In the genomic region with DNA sequence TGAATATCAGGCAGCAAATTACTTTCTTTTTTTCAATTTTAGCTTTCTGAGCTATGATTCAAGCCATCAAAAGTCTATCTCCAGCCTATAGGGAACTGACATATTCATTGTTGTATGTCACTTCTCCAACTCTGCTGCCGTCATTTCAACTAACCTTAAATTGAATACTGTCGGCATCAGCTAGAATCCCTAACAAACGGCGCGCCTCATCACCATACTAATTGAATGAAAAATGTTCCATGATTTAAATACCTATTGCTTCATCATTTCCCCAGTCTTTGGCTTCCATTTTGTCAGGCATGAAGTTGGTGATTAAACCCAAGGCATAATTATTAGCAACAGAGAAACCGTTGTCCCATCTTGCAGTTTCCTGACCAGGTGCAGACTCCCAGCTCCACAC, we compare ENCODE assay signal across 31 cellular contexts.
"Had no signal": no experiment of that assay in that cellular context is flagged by ENCODE, and none has a peak within 500 bp of the region (broad histone marks: within the 10 kb centered on the region; RNA-seq: fewer than 3 reads in every experiment).

No MANE protein-coding gene starts in this region.

- H3K9me3 Mint-ChIP-seq: activated CD4-positive, alpha-beta memory T cell treated with anti-CD3 and anti-CD28 coated beads for 36 hours; activated CD4-positive, alpha-beta T cell treated with anti-CD3 and anti-CD28 coated beads, Interleukin-2, amount 10 ng/mL, durations not matched to agents 24 days and 14 days; activated naive CD4-positive, alpha-beta T cell treated with anti-CD3 and anti-CD28 coated beads, Interleukin-2, amount 10 ng/mL, durations not matched to agents 7 days and 5 days; activated naive CD8-positive, alpha-beta T cell treated with anti-CD3 and anti-CD28 coated beads, Interleukin-2, amount 10 ng/mL, durations not matched to agents 7 days and 5 days; activated T-cell treated with anti-CD3 and anti-CD28 coated beads, Interleukin-2, amount 50 U/mL, for 24 hours; mesothelial cell of epicardium; neural crest cell; stimulated activated memory B cell treated with anti-CD40 and anti-IgM and Interleukin-4, amounts not matched to agents 10 μg/mL and 1 μg/mL and 100 μg/mL, for 72 hours; stimulated activated naive CD8-positive, alpha-beta T cell treated with anti-CD3 and anti-CD28 coated beads, Interleukin-15, amount 100 ng/mL, for 72 hours had no signal

- H3K27me3 ChIP-seq: ascending aorta, brain microvascular endothelial cell, sigmoid colon, upper lobe of left lung, vagina had no signal

- H3K36me3 ChIP-seq: ascending aorta, brain microvascular endothelial cell, esophagus squamous epithelium, left ventricle myocardium inferior, sigmoid colon, upper lobe of left lung, vagina had no signal

- H3K27ac Mint-ChIP-seq: activated CD4-positive, alpha-beta memory T cell treated with anti-CD3 and anti-CD28 coated beads for 36 hours; activated CD4-positive, alpha-beta T cell treated with anti-CD3 and anti-CD28 coated beads, Interleukin-2, amount 10 ng/mL, durations not matched to agents 24 days and 14 days; activated naive CD4-positive, alpha-beta T cell treated with anti-CD3 and anti-CD28 coated beads, Interleukin-2, amount 10 ng/mL, durations not matched to agents 7 days and 5 days; activated naive CD8-positive, alpha-beta T cell treated with anti-CD3 and anti-CD28 coated beads, Interleukin-2, amount 10 ng/mL, durations not matched to agents 7 days and 5 days; activated T-cell treated with anti-CD3 and anti-CD28 coated beads, Interleukin-2, amount 50 U/mL, for 24 hours; mesothelial cell of epicardium; naive B cell; stimulated activated memory B cell treated with anti-CD40 and anti-IgM and Interleukin-4, amounts not matched to agents 10 μg/mL and 1 μg/mL and 100 μg/mL, for 72 hours; stimulated activated naive CD8-positive, alpha-beta T cell treated with anti-CD3 and anti-CD28 coated beads, Interleukin-15, amount 100 ng/mL, for 72 hours had no signal

- H3K36me3 Mint-ChIP-seq: activated CD4-positive, alpha-beta memory T cell treated with anti-CD3 and anti-CD28 coated beads for 36 hours; activated naive CD4-positive, alpha-beta T cell treated with anti-CD3 and anti-CD28 coated beads, Interleukin-2, amount 10 ng/mL, durations not matched to agents 7 days and 5 days; activated naive CD8-positive, alpha-beta T cell treated with anti-CD3 and anti-CD28 coated beads, Interleukin-2, amount 10 ng/mL, durations not matched to agents 7 days and 5 days; mesothelial cell of epicardium; naive B cell; stimulated activated memory B cell treated with anti-CD40 and anti-IgM and Interleukin-4, amounts not matched to agents 10 μg/mL and 1 μg/mL and 100 μg/mL, for 72 hours had no signal

- H3K79me2 ChIP-seq: parathyroid adenoma had no signal

- H3K27me3 Mint-ChIP-seq: activated CD4-positive, alpha-beta memory T cell treated with anti-CD3 and anti-CD28 coated beads for 36 hours; activated CD4-positive, alpha-beta T cell treated with anti-CD3 and anti-CD28 coated beads, Interleukin-2, amount 10 ng/mL, durations not matched to agents 24 days and 14 days; activated naive CD4-positive, alpha-beta T cell treated with anti-CD3 and anti-CD28 coated beads, Interleukin-2, amount 10 ng/mL, durations not matched to agents 7 days and 5 days; activated T-cell treated with anti-CD3 and anti-CD28 coated beads, Interleukin-2, amount 50 U/mL, for 24 hours; stimulated activated naive CD8-positive, alpha-beta T cell treated with anti-CD3 and anti-CD28 coated beads, Interleukin-15, amount 100 ng/mL, for 72 hours had no signal

- H3K9ac ChIP-seq: parathyroid adenoma had no signal

- H3K4me1 Mint-ChIP-seq: naive B cell; stimulated activated memory B cell treated with anti-CD40 and anti-IgM and Interleukin-4, amounts not matched to agents 10 μg/mL and 1 μg/mL and 100 μg/mL, for 72 hours had no signal

- H3K4me3 Mint-ChIP-seq: activated CD4-positive, alpha-beta memory T cell treated with anti-CD3 and anti-CD28 coated beads for 36 hours; activated CD4-positive, alpha-beta T cell treated with anti-CD3 and anti-CD28 coated beads, Interleukin-2, amount 10 ng/mL, durations not matched to agents 24 days and 14 days; activated naive CD4-positive, alpha-beta T cell treated with anti-CD3 and anti-CD28 coated beads, Interleukin-2, amount 10 ng/mL, durations not matched to agents 7 days and 5 days; activated naive CD8-positive, alpha-beta T cell treated with anti-CD3 and anti-CD28 coated beads, Interleukin-2, amount 10 ng/mL, durations not matched to agents 7 days and 5 days; activated T-cell treated with anti-CD3 and anti-CD28 coated beads, Interleukin-2, amount 50 U/mL, for 24 hours; mesothelial cell of epicardium; naive B cell; neural crest cell; stimulated activated memory B cell treated with anti-CD40 and anti-IgM and Interleukin-4, amounts not matched to agents 10 μg/mL and 1 μg/mL and 100 μg/mL, for 72 hours; stimulated activated naive CD8-positive, alpha-beta T cell treated with anti-CD3 and anti-CD28 coated beads, Interleukin-15, amount 100 ng/mL, for 72 hours had no signal

- H3K9me3 ChIP-seq: ascending aorta, esophagus squamous epithelium, left ventricle myocardium inferior, psoas muscle, sigmoid colon, upper lobe of left lung, vagina had no signal

- DNase-seq: activated CD4-positive, alpha-beta memory T cell treated with anti-CD3 and anti-CD28 coated beads for 36 hours; activated CD4-positive, alpha-beta T cell treated with anti-CD3 and anti-CD28 coated beads, Interleukin-2, amount 10 ng/mL, durations not matched to agents 24 days and 14 days; activated CD4-positive, CD25-positive, alpha-beta regulatory T cell treated with anti-CD3 and anti-CD28 coated beads, Interleukin-2, amount 50 U/mL, for 72 hours; activated CD8-positive, alpha-beta memory T cell treated with anti-CD3 and anti-CD28 coated beads, Interleukin-2, amount 50 U/mL, for 48 hours; activated gamma-delta T cell; activated naive CD4-positive, alpha-beta T cell treated with anti-CD3 and anti-CD28 coated beads, Interleukin-2, amount 10 ng/mL, durations not matched to agents 7 days and 5 days; activated naive CD8-positive, alpha-beta T cell treated with anti-CD3 and anti-CD28 coated beads, Interleukin-2, amount 10 ng/mL, durations not matched to agents 7 days and 5 days; activated T-cell treated with anti-CD3 and anti-CD28 coated beads, Interleukin-2, amount 50 U/mL, for 24 hours; brain microvascular endothelial cell; caudate nucleus; cortex of kidney; esophagus squamous epithelium; foreskin melanocyte; islet precursor cell; left ventricle myocardium inferior; naive B cell; occipital lobe; psoas muscle; sigmoid colon; small intestine; stimulated activated CD4-positive, alpha-beta T cell treated with anti-CD3 and anti-CD28 coated beads, Interleukin-4, amount 100 ng/mL, for 4 hours; stimulated activated CD8-positive, alpha-beta memory T cell treated with anti-CD3 and anti-CD28 coated beads, Interleukin-4, amount 100 ng/mL, for 48 hours; stimulated activated naive CD8-positive, alpha-beta T cell treated with anti-CD3 and anti-CD28 coated beads, Interleukin-15, amount 100 ng/mL, for 72 hours; substantia nigra; upper lobe of left lung had no signal

- H2AFZ ChIP-seq: parathyroid adenoma had no signal

- H3K27ac ChIP-seq: ascending aorta, brain microvascular endothelial cell, esophagus squamous epithelium, left ventricle myocardium inferior, parathyroid adenoma, psoas muscle, sigmoid colon, upper lobe of left lung, vagina had no signal

- H3K4me1 ChIP-seq: ascending aorta, esophagus squamous epithelium, left ventricle myocardium inferior, parathyroid adenoma, psoas muscle, sigmoid colon, upper lobe of left lung, vagina had no signal

- H3K4me3 ChIP-seq: ascending aorta, esophagus squamous epithelium, left ventricle myocardium inferior, psoas muscle, sigmoid colon, upper lobe of left lung, vagina had no signal

- ATAC-seq: psoas muscle; stimulated activated memory B cell treated with anti-CD40 and anti-IgM and Interleukin-4, amounts not matched to agents 10 μg/mL and 1 μg/mL and 100 μg/mL, for 72 hours had no signal
